Comparison of ENCODE assay signal across 15 cellular contexts in genomic region chr19:57096640-57097361, GRCh38. TPM values are rescaled to one million over a fixed set of nuclear protein-coding genes. Genes with fewer than 3 reads are reported as not detected.
"Had no signal": no experiment of that assay in that cellular context is flagged by ENCODE, and none has a peak within 500 bp of the region (broad histone marks: within the 10 kb centered on the region; RNA-seq: fewer than 3 reads in every experiment).

No MANE protein-coding gene starts in this region.

- H3K36me3 ChIP-seq: left lung, upper lobe of right lung had no signal

- H3K27me3 ChIP-seq: upper lobe of right lung had no signal

- H3K9me3 ChIP-seq: body of pancreas, upper lobe of right lung had no signal

- H3K4me3 ChIP-seq: body of pancreas, left lung, upper lobe of right lung had no signal

- DNase-seq: activated naive CD4-positive, alpha-beta T cell treated with anti-CD3 and anti-CD28 coated beads, Interleukin-2, amount 50 U/mL, for 16 hours; activated T-cell treated with anti-CD3 and anti-CD28 coated beads, Interleukin-2, amount 50 U/mL, for 1 hour; body of pancreas; effector memory CD8-positive, alpha-beta T cell; hypothalamus; left lung; mesenchymal stem cell; stimulated activated CD4-positive, alpha-beta T cell treated with anti-CD3 and anti-CD28 coated beads, Interleukin-12 subunit alpha, Interleukin-12 subunit beta, amount 100 ng/mL, for 4 hours; stimulated activated naive CD4-positive, alpha-beta T cell; T-helper 2 cell; upper lobe of right lung had no signal

- ATAC-seq: body of pancreas; effector memory CD8-positive, alpha-beta T cell; left lung; upper lobe of right lung had no signal

- H3K4me1 ChIP-seq: body of pancreas, left lung, upper lobe of right lung had no signal

- H3K27ac ChIP-seq: body of pancreas, left lung, upper lobe of right lung had no signal

RNA-seq across cellular contexts. Expression of gene USP29, which starts 23.0 kb away (rescaled TPM):
- total RNA-seq: body of pancreas, epithelial cell of proximal tubule, left lung, progenitor cell of endocrine pancreas, temporal lobe, upper lobe of right lung had no signal
- polyA plus RNA-seq: neural cell had no signal

RNA-seq across cellular contexts. Expression of gene ZIM3, which starts 48.2 kb away (rescaled TPM):
- total RNA-seq: body of pancreas, epithelial cell of proximal tubule, left lung, progenitor cell of endocrine pancreas, temporal lobe, upper lobe of right lung had no signal
- polyA plus RNA-seq: neural cell had no signal
